In the genomic region with DNA sequence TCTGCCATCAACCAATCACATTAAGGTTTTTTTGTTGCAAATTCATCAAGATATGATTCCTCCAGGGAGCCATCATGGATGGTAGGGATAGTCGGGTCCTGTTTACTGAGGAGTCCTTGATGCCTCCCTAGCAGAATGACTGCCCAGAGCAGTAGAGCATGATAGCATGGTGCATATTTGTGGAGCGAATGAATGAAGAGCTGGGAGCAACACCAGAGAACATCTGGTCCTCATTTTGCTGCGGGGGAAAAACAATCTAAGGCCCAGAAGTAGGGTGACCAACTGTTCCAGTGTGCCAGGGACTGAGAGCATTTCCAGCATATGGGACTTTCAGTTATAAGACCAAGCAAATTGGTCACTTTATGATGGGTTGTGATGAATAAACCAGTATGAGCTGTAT, we compare ENCODE assay signal across 20 cellular contexts.
"Had no signal": no experiment of that assay in that cellular context is flagged by ENCODE, and none has a peak within 500 bp of the region (broad histone marks: within the 10 kb centered on the region; RNA-seq: fewer than 3 reads in every experiment).

No MANE protein-coding gene starts in this region.

- H3K9me3 ChIP-seq: esophagus squamous epithelium, gastrocnemius medialis, heart left ventricle, left lung, tibial nerve had no signal

- H3K4me3 ChIP-seq: cardiac muscle cell, esophagus squamous epithelium, gastrocnemius medialis, heart left ventricle, left lung, tibial nerve had no signal

- ATAC-seq: activated CD8-positive, alpha-beta memory T cell treated with anti-CD3 and anti-CD28 coated beads, Interleukin-2, amount 10 ng/mL, durations not matched to agents 7 days and 5 days; gastrocnemius medialis; heart left ventricle; left lung had no signal

- H3K4me3 Mint-ChIP-seq: activated B cell treated with CpG ODN at 0.5 μM for 24 hours; activated CD4-positive, alpha-beta memory T cell treated with anti-CD3 and anti-CD28 coated beads, Interleukin-2, amount 10 ng/mL, durations not matched to agents 7 days and 5 days; activated CD8-positive, alpha-beta memory T cell treated with anti-CD3 and anti-CD28 coated beads, Interleukin-2, amount 10 ng/mL, durations not matched to agents 7 days and 5 days; activated naive CD8-positive, alpha-beta T cell treated with anti-CD3 and anti-CD28 coated beads for 36 hours; nephron; T-helper 2 cell treated with Interferon-gamma antibody and Interleukin-4, amounts not matched to agents 5 μg/mL and 100 μg/mL, for 36 hours had no signal

- H3K4me1 ChIP-seq: gastrocnemius medialis, left lung, tibial nerve had no signal

- H3K36me3 Mint-ChIP-seq: activated CD8-positive, alpha-beta memory T cell treated with anti-CD3 and anti-CD28 coated beads, Interleukin-2, amount 10 ng/mL, durations not matched to agents 7 days and 5 days; activated naive CD8-positive, alpha-beta T cell treated with anti-CD3 and anti-CD28 coated beads for 36 hours had no signal

- H3K9me3 Mint-ChIP-seq: activated B cell treated with CpG ODN at 0.5 μM for 24 hours; activated CD4-positive, alpha-beta memory T cell treated with anti-CD3 and anti-CD28 coated beads, Interleukin-2, amount 10 ng/mL, durations not matched to agents 7 days and 5 days; activated naive CD8-positive, alpha-beta T cell treated with anti-CD3 and anti-CD28 coated beads for 36 hours; nephron; T-helper 2 cell treated with Interferon-gamma antibody and Interleukin-4, amounts not matched to agents 5 μg/mL and 100 μg/mL, for 36 hours had no signal

- H3K4me1 Mint-ChIP-seq: activated B cell treated with CpG ODN at 0.5 μM for 24 hours; activated CD4-positive, alpha-beta memory T cell treated with anti-CD3 and anti-CD28 coated beads, Interleukin-2, amount 10 ng/mL, durations not matched to agents 7 days and 5 days; activated CD8-positive, alpha-beta memory T cell treated with anti-CD3 and anti-CD28 coated beads, Interleukin-2, amount 10 ng/mL, durations not matched to agents 7 days and 5 days; nephron had no signal

- H3K27ac Mint-ChIP-seq: activated B cell treated with CpG ODN at 0.5 μM for 24 hours; activated CD4-positive, alpha-beta memory T cell treated with anti-CD3 and anti-CD28 coated beads, Interleukin-2, amount 10 ng/mL, durations not matched to agents 7 days and 5 days; activated CD8-positive, alpha-beta memory T cell treated with anti-CD3 and anti-CD28 coated beads, Interleukin-2, amount 10 ng/mL, durations not matched to agents 7 days and 5 days; activated naive CD8-positive, alpha-beta T cell treated with anti-CD3 and anti-CD28 coated beads for 36 hours; nephron; T-helper 2 cell treated with Interferon-gamma antibody and Interleukin-4, amounts not matched to agents 5 μg/mL and 100 μg/mL, for 36 hours had no signal

- H3K36me3 ChIP-seq: cardiac muscle cell, esophagus squamous epithelium, gastrocnemius medialis, heart left ventricle, left lung, tibial nerve had no signal

- DNase-seq: activated B cell treated with CpG ODN at 0.5 μM for 24 hours; activated CD4-positive, alpha-beta memory T cell treated with anti-CD3 and anti-CD28 coated beads, Interleukin-2, amount 10 ng/mL, durations not matched to agents 7 days and 5 days; activated CD4-positive, alpha-beta T cell treated with anti-CD3 and anti-CD28 coated beads for 4 hours; activated CD8-positive, alpha-beta memory T cell treated with anti-CD3 and anti-CD28 coated beads, Interleukin-2, amount 10 ng/mL, durations not matched to agents 7 days and 5 days; activated naive CD4-positive, alpha-beta T cell; activated naive CD8-positive, alpha-beta T cell treated with anti-CD3 and anti-CD28 coated beads for 36 hours; dermis blood vessel endothelial cell; effector memory CD4-positive, alpha-beta T cell; esophagus squamous epithelium; gastrocnemius medialis; heart left ventricle; left lung; midbrain; nucleus accumbens; retina; stimulated activated naive CD4-positive, alpha-beta T cell treated with Interleukin-2 at 50 U/mL for 16 hours had no signal

- H3K27ac ChIP-seq: cardiac muscle cell, esophagus squamous epithelium, gastrocnemius medialis, left lung, tibial nerve had no signal

- H3K27me3 ChIP-seq: cardiac muscle cell, esophagus squamous epithelium had no signal
